In the genomic region with DNA sequence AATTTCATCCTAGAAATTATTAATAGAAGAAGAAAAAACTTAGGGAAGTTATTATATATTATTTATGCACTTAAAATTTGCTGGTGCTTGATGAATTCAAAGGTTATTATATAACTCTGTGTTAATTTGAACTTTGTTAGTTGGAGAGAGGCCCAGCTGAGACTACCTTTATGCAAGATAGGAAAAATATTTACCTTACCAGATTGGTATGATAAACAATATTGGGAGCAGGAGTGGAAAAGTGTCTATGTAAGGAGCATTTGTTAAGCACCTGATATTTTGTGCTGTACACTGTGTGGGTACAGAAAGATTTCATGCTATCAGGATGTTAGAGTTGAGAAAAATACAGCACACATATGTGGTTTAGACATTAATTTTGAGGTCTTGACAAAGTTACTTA, we compare ENCODE assay signal across 20 cellular contexts.
A peak's percentile ranks its signal among the peaks of the same experiment; 100 is the strongest.
DNase-seq lines count a peak whose midpoint lies in the region; ATAC-seq, FAIRE-seq and TF ChIP-seq lines count a peak whose summit lies in the region.
"Had no signal": no experiment of that assay in that cellular context is flagged by ENCODE, and none has a peak within 500 bp of the region (broad histone marks: within the 10 kb centered on the region; RNA-seq: fewer than 3 reads in every experiment).

No MANE protein-coding gene starts in this region.

- H3K27ac ChIP-seq in liver (ENCODE audit: low read depth in 1 of 2, low read length in 2 of 2) (peak overlapping the region; percentile 76 to 79), HepG2 (ENCODE audit: extremely low read length, insufficient read depth, low read length) (no peak overlapping the region), pancreas (no peak overlapping the region)
- H3K27ac ChIP-seq: 22Rv1; A549; BLaER1 treated with 17β-estradiol and CSF1 and Interleukin-3, amounts not matched to agents 10 nM and 100 nM; C4-2B had no signal

- H3K4me2 ChIP-seq in HepG2 (ENCODE audit: low read depth, low read length): no peak overlapping the region
- H3K4me2 ChIP-seq: A549; BLaER1 treated with 17β-estradiol and CSF1 and Interleukin-3, amounts not matched to agents 10 nM and 100 nM had no signal

- in situ Hi-C loops in HepG2 (cut with HindIII; ENCODE audit: extremely low pct_ligation_motif_present, low pct_unique_long_range_greater_than_20kb): no loop called here

- no peaks in the 10 kb centered on the region for H4K20me1 ChIP-seq in HepG2 (ENCODE audit: insufficient read depth, low read length)
- H4K20me1 ChIP-seq: BLaER1 treated with 17β-estradiol and CSF1 and Interleukin-3, amounts not matched to agents 10 nM and 100 nM had no signal

- ATAC-seq in HepG2 (no peak), pancreas (peak; percentile 30 to 51 (median 38))
- ATAC-seq: A549; CD8-positive, alpha-beta T cell had no signal

- intact Hi-C loops in HepG2 (cut with micrococcal nuclease; ENCODE audit: unreplicated experiment): no loop called here
- intact Hi-C loops in pancreas (cut with DNase I): no loop called here

- no peak for TF ChIP-seq CTCF in liver (IDR thresholded peaks at IDR 0.05; ENCODE audit: low read depth, low read length, missing input control)
- TF ChIP-seq CTCF in HepG2 (CRISPR knock-in tag; IDR thresholded peaks at IDR 0.05): no peak
- no peak for TF ChIP-seq CTCF in pancreas (IDR thresholded peaks at IDR 0.05)

- no peak for TF ChIP-seq EP300 in HepG2 (IDR thresholded peaks at IDR 0.05; ENCODE audit: low read depth in 2 of 2, low read length in 2 of 2)
- TF ChIP-seq EP300 in HepG2 (CRISPR knock-in tag; IDR thresholded peaks at IDR 0.05; ENCODE audit: borderline replicate concordance): no peak

- CTCF ChIA-PET in HepG2 (lab: Yijun Ruan, JAX; ENCODE audit: low intra/inter-chr PET ratio, low total read pairs): no interaction called here

- FAIRE-seq in HepG2 (lab: Jason Lieb, UNC) (no peak), pancreas (lab: Jason Lieb, UNC) (no peak)
- FAIRE-seq: A549, D721Med, G401.6, GM12891, GM19239 had no signal

- no TSS peak for BruUV-seq in HepG2 (replicated peaks; lab: Mats Ljungman, UMichigan)

- H3K36me3 ChIP-seq in liver (ENCODE audit: control insufficient read depth in 4 of 4, insufficient read depth in 3 of 4, low read depth in 1 of 4, low read length in 3 of 4) (no peaks in the 10 kb centered on the region), HepG2 (replicated peaks in 1 of 2; ENCODE audit: control insufficient read depth in 1 of 2, insufficient read depth in 2 of 2, low read length in 2 of 2) (no peaks in the 10 kb centered on the region), pancreas (no peaks in the 10 kb centered on the region)
- H3K36me3 ChIP-seq: BLaER1 treated with 17β-estradiol and CSF1 and Interleukin-3, amounts not matched to agents 10 nM and 100 nM had no signal

- peaks cover 0 to 8% (median 1%) of the 10 kb centered on the region in 4 donors for H3K9me3 ChIP-seq in liver (ENCODE audit: control insufficient read depth in 4 of 4, low read length in 3 of 4)
- peaks cover 21% of the 10 kb centered on the region for H3K9me3 ChIP-seq in HepG2 (ENCODE audit: low read length)
- H3K9me3 ChIP-seq in pancreas: peaks cover 0 to 5% (median 0%) of the 10 kb centered on the region in 4 donors
- H3K9me3 ChIP-seq: A549 had no signal

- H3K4me3 ChIP-seq in liver (ENCODE audit: low read depth in 1 of 3, low read length in 3 of 3): no peak overlapping the region
- H3K4me3 ChIP-seq in HepG2 (replicated peaks in 1 of 3; ENCODE audit: insufficient read depth in 1 of 3, low read depth in 2 of 3, low read length in 3 of 3): no peak overlapping the region
- H3K4me3 ChIP-seq in pancreas: no peak overlapping the region
- H3K4me3 ChIP-seq: A549; BLaER1 treated with 17β-estradiol and CSF1 and Interleukin-3, amounts not matched to agents 10 nM and 100 nM had no signal

- H3K27me3 ChIP-seq in liver (ENCODE audit: control insufficient read depth in 4 of 4, insufficient read depth in 4 of 4, low read length in 3 of 4) (no peaks in the 10 kb centered on the region), HepG2 (ENCODE audit: control insufficient read depth in 1 of 2, insufficient read depth in 2 of 2, low read length in 2 of 2) (no peaks in the 10 kb centered on the region), pancreas (no peaks in the 10 kb centered on the region)
- H3K27me3 ChIP-seq: BLaER1 treated with 17β-estradiol and CSF1 and Interleukin-3, amounts not matched to agents 10 nM and 100 nM had no signal

- TF ChIP-seq RAD21 in liver (IDR thresholded peaks at IDR 0.05): peak in 1 of 2 donors; percentile 29
- no peak for TF ChIP-seq RAD21 in HepG2 (CRISPR knock-in tag; IDR thresholded peaks at IDR 0.05)

- DNase-seq in HepG2 (ENCODE audit: low spot score) (no peak), pancreas (no peak), epidermal melanocyte (ENCODE audit: insufficient read length, low spot score) (no peak), NAMALWA (ENCODE audit: low spot score) (no peak)
- DNase-seq: AML-193; Caco-2; Calu3; CD4-positive, alpha-beta T cell; CD8-positive, alpha-beta T cell; DMS79 treated with DMSO at 0.1 percent for 48 hours; GF-D8 had no signal

- no peaks in the 10 kb centered on the region for H3K79me2 ChIP-seq in HepG2 (ENCODE audit: insufficient read depth, low read length)

- H3K4me1 ChIP-seq in liver (ENCODE audit: control insufficient read depth in 4 of 4, insufficient read depth in 4 of 4, low read length in 3 of 4) (peaks cover 1 to 20% (median 14%) of the 10 kb centered on the region in 4 donors), HepG2 (ENCODE audit: insufficient read depth, low read length) (no peaks in the 10 kb centered on the region), pancreas (peaks cover 0 to 6% (median 4%) of the 10 kb centered on the region in 3 donors)
- H3K4me1 ChIP-seq: A549; BLaER1 treated with 17β-estradiol and CSF1 and Interleukin-3, amounts not matched to agents 10 nM and 100 nM; Caco-2 had no signal

- H3K9ac ChIP-seq in liver (ENCODE audit: low read depth in 1 of 2, low read length in 2 of 2) (peak overlapping the region in 1 of 2 donors; percentile 33), HepG2 (ENCODE audit: insufficient read depth, low read depth, low read length) (no peak overlapping the region)
- H3K9ac ChIP-seq: BLaER1 treated with 17β-estradiol and CSF1 and Interleukin-3, amounts not matched to agents 10 nM and 100 nM had no signal

- POLR2A ChIA-PET in HepG2 (lab: Yijun Ruan, JAX): no interaction called here

- no peak overlapping the region for H2AFZ ChIP-seq in HepG2 (ENCODE audit: low read length)

- TF ChIP-seq POLR2A in HepG2 (IDR thresholded peaks at IDR 0.05; ENCODE audit: insufficient read depth in 1 of 2, low read depth in 2 of 2, low read length in 2 of 2): no peak

TF ChIP-seq in liver, 16 proteins besides CTCF, POLR2A, EP300 and RAD21:
- peak; percentile 58 to 81 for TF ChIP-seq HNF4A (conservative IDR thresholded peaks at IDR 0.05)
- TF ChIP-seq YY1 (IDR thresholded peaks at IDR 0.05): no peak
- TF ChIP-seq FOXA1 (IDR thresholded peaks at IDR 0.05): no peak
- peak; percentile 11 for TF ChIP-seq SP1 (IDR thresholded peaks at IDR 0.05)
- TF ChIP-seq FOXA2 (IDR thresholded peaks at IDR 0.05): peak; percentile 41
- TF ChIP-seq EGR1 (IDR thresholded peaks at IDR 0.05; ENCODE audit: low read depth in 2 of 2): peak in 1 of 2 donors; percentile 52
- TF ChIP-seq RXRA (IDR thresholded peaks at IDR 0.05): peak in 1 of 2 donors; percentile 59
TF ChIP-seq in liver: peak in this region for 5.

TF ChIP-seq in HepG2, 621 proteins besides CTCF, POLR2A, EP300 and RAD21 (continues in another document):
- TF ChIP-seq, protein P1, sequence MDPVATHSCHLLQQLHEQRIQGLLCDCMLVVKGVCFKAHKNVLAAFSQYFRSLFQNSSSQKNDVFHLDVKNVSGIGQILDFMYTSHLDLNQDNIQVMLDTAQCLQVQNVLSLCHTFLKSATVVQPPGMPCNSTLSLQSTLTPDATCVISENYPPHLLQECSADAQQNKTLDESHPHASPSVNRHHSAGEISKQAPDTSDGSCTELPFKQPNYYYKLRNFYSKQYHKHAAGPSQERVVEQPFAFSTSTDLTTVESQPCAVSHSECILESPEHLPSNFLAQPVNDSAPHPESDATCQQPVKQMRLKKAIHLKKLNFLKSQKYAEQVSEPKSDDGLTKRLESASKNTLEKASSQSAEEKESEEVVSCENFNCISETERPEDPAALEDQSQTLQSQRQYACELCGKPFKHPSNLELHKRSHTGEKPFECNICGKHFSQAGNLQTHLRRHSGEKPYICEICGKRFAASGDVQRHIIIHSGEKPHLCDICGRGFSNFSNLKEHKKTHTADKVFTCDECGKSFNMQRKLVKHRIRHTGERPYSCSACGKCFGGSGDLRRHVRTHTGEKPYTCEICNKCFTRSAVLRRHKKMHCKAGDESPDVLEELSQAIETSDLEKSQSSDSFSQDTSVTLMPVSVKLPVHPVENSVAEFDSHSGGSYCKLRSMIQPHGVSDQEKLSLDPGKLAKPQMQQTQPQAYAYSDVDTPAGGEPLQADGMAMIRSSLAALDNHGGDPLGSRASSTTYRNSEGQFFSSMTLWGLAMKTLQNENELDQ (CRISPR knock-in tag; IDR thresholded peaks at IDR 0.05; ENCODE audit: borderline replicate concordance): no peak
- TF ChIP-seq, protein P2, sequence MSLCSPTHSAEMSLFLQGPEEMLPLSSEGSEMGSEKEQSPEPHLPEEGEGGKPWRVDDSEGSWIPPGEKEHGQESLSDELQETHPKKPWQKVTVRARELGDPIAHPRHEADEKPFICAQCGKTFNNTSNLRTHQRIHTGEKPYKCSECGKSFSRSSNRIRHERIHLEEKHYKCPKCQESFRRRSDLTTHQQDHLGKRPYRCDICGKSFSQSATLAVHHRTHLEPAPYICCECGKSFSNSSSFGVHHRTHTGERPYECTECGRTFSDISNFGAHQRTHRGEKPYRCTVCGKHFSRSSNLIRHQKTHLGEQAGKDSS (CRISPR knock-in tag; IDR thresholded peaks at IDR 0.05; ENCODE audit: borderline replicate concordance, low read depth): no peak
- TF ChIP-seq ZNF34 (CRISPR knock-in tag; IDR thresholded peaks at IDR 0.05; ENCODE audit: borderline replicate concordance): no peak
- TF ChIP-seq, protein P3, sequence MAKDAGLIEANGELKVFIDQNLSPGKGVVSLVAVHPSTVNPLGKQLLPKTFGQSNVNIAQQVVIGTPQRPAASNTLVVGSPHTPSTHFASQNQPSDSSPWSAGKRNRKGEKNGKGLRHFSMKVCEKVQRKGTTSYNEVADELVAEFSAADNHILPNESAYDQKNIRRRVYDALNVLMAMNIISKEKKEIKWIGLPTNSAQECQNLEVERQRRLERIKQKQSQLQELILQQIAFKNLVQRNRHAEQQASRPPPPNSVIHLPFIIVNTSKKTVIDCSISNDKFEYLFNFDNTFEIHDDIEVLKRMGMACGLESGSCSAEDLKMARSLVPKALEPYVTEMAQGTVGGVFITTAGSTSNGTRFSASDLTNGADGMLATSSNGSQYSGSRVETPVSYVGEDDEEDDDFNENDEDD (CRISPR knock-in tag; IDR thresholded peaks at IDR 0.05; ENCODE audit: borderline replicate concordance): no peak

Comparison
In these comparisons a context has a peak if more than half of its experiments do, and no peak if none do; other contexts are left out.
1. H3K27ac ChIP-seq: peak in liver (2 of 2); none in HepG2 (single experiment) and pancreas (0 of 4).